In the genomic region with DNA sequence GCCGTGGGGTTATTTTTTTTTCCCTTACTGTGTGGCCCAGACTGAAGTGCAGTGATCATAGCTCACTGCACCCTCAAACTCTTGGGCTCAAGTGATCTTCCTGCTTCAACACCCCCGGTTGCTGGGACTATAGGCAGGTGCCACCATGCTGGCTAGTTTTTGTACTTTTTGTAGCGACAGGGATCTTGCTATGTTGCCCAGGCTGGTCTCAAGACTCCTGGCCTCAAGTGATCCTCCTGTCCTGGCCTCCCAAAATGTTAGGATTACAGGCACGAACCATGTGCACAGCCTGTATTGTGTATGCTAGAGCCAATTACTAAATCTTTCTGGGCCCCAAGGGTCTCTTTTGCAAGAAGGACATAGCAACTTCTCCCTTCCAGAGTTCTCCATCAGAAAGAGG, we compare ENCODE assay signal across 31 cellular contexts. TPM values are rescaled to one million over a fixed set of nuclear protein-coding genes. Genes with fewer than 3 reads are reported as not detected.
DNase-seq lines count a peak whose midpoint lies in the region; ATAC-seq, FAIRE-seq and TF ChIP-seq lines count a peak whose summit lies in the region.
"Had no signal": no experiment of that assay in that cellular context is flagged by ENCODE, and none has a peak within 500 bp of the region (broad histone marks: within the 10 kb centered on the region; RNA-seq: fewer than 3 reads in every experiment).

No MANE protein-coding gene starts in this region.

- no peaks in the 10 kb centered on the region for H3K79me2 ChIP-seq in HepG2 (ENCODE audit: insufficient read depth, low read length)
- H3K79me2 ChIP-seq in K562 (ENCODE audit: control insufficient read depth, insufficient read depth, low read length): no peaks in the 10 kb centered on the region
- no peaks in the 10 kb centered on the region for H3K79me2 ChIP-seq in smooth muscle cell (ENCODE audit: low read depth)

- TF ChIP-seq EP300 in HepG2 (IDR thresholded peaks at IDR 0.05; ENCODE audit: low read depth in 2 of 2, low read length in 2 of 2) (no peak), HepG2 (CRISPR knock-in tag; IDR thresholded peaks at IDR 0.05; ENCODE audit: borderline replicate concordance) (no peak), K562 (IDR thresholded peaks at IDR 0.05; ENCODE audit: low read length) (no peak)

- 87% methylated on average over 4 of the region's 4 CpGs for WGBS in HepG2 (ENCODE audit: low lambda C conversion rate)
- 71% methylated on average over 3 of the region's 4 CpGs for WGBS in right lobe of liver (ENCODE audit: insufficient coverage, low coverage, low lambda C conversion rate, missing lambda C conversion rate)
- WGBS in K562 (ENCODE audit: insufficient coverage, low coverage, missing lambda C conversion rate): 88% methylated on average over 4 of the region's 4 CpGs
- 93% methylated on average over 4 of the region's 4 CpGs for WGBS in smooth muscle cell (ENCODE audit: low lambda C conversion rate)

- CTCF ChIA-PET in HepG2 (lab: Yijun Ruan, JAX; ENCODE audit: low intra/inter-chr PET ratio, low total read pairs): no interaction called here
- CTCF ChIA-PET in K562 (lab: Yijun Ruan, JAX; ENCODE audit: low intra/inter-chr PET ratio): no interaction called here

- H3K27me3 ChIP-seq in HepG2 (ENCODE audit: control insufficient read depth in 1 of 2, insufficient read depth in 2 of 2, low read length in 2 of 2) (no peaks in the 10 kb centered on the region), right lobe of liver (no peaks in the 10 kb centered on the region), K562 (ENCODE audit: control insufficient read depth in 2 of 2, insufficient read depth in 2 of 2, low read length in 2 of 2) (no peaks in the 10 kb centered on the region), smooth muscle cell (ENCODE audit: low read depth) (no peaks in the 10 kb centered on the region)
- H3K27me3 ChIP-seq: adrenal gland, heart right ventricle, MG63, upper lobe of left lung had no signal

- H4K20me1 ChIP-seq in HepG2 (ENCODE audit: insufficient read depth, low read length): no peaks in the 10 kb centered on the region
- no peaks in the 10 kb centered on the region for H4K20me1 ChIP-seq in K562 (replicated peaks; ENCODE audit: control insufficient read depth, insufficient read depth, low read length)
- H4K20me1 ChIP-seq in smooth muscle cell (ENCODE audit: low read depth): no peaks in the 10 kb centered on the region

- TF ChIP-seq POLR2A in HepG2 (IDR thresholded peaks at IDR 0.05; ENCODE audit: insufficient read depth in 1 of 2, low read depth in 2 of 2, low read length in 2 of 2): no peak
- TF ChIP-seq POLR2A in right lobe of liver (IDR thresholded peaks at IDR 0.05): no peak
- no peak for TF ChIP-seq POLR2A in NB4 (IDR thresholded peaks at IDR 0.05; ENCODE audit: extremely low read depth, insufficient read length)
- no peak for TF ChIP-seq POLR2A in K562 (conservative IDR thresholded peaks at IDR 0.05)

- ATAC-seq in HepG2 (no peak), right lobe of liver (no peak), K562 (no peak)
- ATAC-seq: psoas muscle had no signal

- POLR2A ChIA-PET in HepG2 (lab: Yijun Ruan, JAX): no interaction called here
- POLR2A ChIA-PET in K562 (lab: Yijun Ruan, JAX): no interaction called here

- H3K4me2 ChIP-seq in HepG2 (ENCODE audit: low read depth, low read length): no peak overlapping the region
- H3K4me2 ChIP-seq in K562 (ENCODE audit: insufficient read depth, low read length): no peak overlapping the region
- peak overlapping the region; percentile 42 for H3K4me2 ChIP-seq in smooth muscle cell

- no peaks in the 10 kb centered on the region for H3K9me1 ChIP-seq in K562 (ENCODE audit: control insufficient read depth, insufficient read depth, low read length)

- BruUV-seq in HepG2 (replicated peaks; lab: Mats Ljungman, UMichigan) (no TSS peak), K562 (replicated peaks; lab: Mats Ljungman, UMichigan) (no TSS peak)

- H3K27ac ChIP-seq in HepG2 (ENCODE audit: extremely low read length, insufficient read depth, low read length) (no peak overlapping the region), right lobe of liver (no peak overlapping the region), K562 (ENCODE audit: extremely low read depth, low read depth, low read length) (no peak overlapping the region), smooth muscle cell (ENCODE audit: low read depth) (peak overlapping the region; percentile 84)
- H3K27ac ChIP-seq: C4-2B, psoas muscle, upper lobe of left lung had no signal

- H3K4me3 ChIP-seq in HepG2 (replicated peaks in 1 of 3; ENCODE audit: insufficient read depth in 1 of 3, low read depth in 2 of 3, low read length in 3 of 3) (no peak overlapping the region), right lobe of liver (no peak overlapping the region), NB4 (ENCODE audit: low read depth, low read length) (no peak overlapping the region), K562 (no peak overlapping the region), smooth muscle cell (no peak overlapping the region)
- H3K4me3 ChIP-seq: adrenal gland, heart right ventricle, MG63, psoas muscle, upper lobe of left lung had no signal

- no peak for TF ChIP-seq CTCF in HepG2 (CRISPR knock-in tag; IDR thresholded peaks at IDR 0.05)
- no peak for TF ChIP-seq CTCF in right lobe of liver (IDR thresholded peaks at IDR 0.05)
- TF ChIP-seq CTCF in NB4 (IDR thresholded peaks at IDR 0.05; ENCODE audit: low read depth, low read length): no peak
- TF ChIP-seq CTCF in K562 (IDR thresholded peaks at IDR 0.05 in 2 of 3, conservative IDR thresholded peaks at IDR 0.05 in 1 of 3; ENCODE audit: insufficient read depth in 2 of 3, low read depth in 1 of 3, low read length in 3 of 3): no peak
- TF ChIP-seq CTCF in smooth muscle cell (IDR thresholded peaks at IDR 0.05; ENCODE audit: borderline replicate concordance, insufficient read depth, poor library complexity, severe bottlenecking): no peak

- no peaks in the 10 kb centered on the region for H3K9me3 ChIP-seq in HepG2 (ENCODE audit: low read length)
- H3K9me3 ChIP-seq in right lobe of liver: no peaks in the 10 kb centered on the region
- no peaks in the 10 kb centered on the region for H3K9me3 ChIP-seq in K562 (replicated peaks; ENCODE audit: control insufficient read depth, insufficient read depth, low read depth, low read length)
- no peaks in the 10 kb centered on the region for H3K9me3 ChIP-seq in smooth muscle cell (replicated peaks; ENCODE audit: low read depth)
- H3K9me3 ChIP-seq: adrenal gland, MG63, psoas muscle, upper lobe of left lung had no signal

- H2AFZ ChIP-seq in HepG2 (ENCODE audit: low read length) (no peak overlapping the region), K562 (ENCODE audit: low read depth, low read length) (no peak overlapping the region), smooth muscle cell (ENCODE audit: low read depth) (no peak overlapping the region)

- in situ Hi-C loops in HepG2 (cut with HindIII; ENCODE audit: extremely low pct_ligation_motif_present, low pct_unique_long_range_greater_than_20kb) (no loop called here), K562 (cut with MboI) (no loop called here)

- intact Hi-C loops in HepG2 (cut with micrococcal nuclease; ENCODE audit: unreplicated experiment) (no loop called here), right lobe of liver (cut with DNase I) (no loop called here), K562 (cut with micrococcal nuclease) (no loop called here)

- H3K4me1 ChIP-seq in HepG2 (ENCODE audit: insufficient read depth, low read length) (peaks cover 17% of the 10 kb centered on the region), right lobe of liver (no peaks in the 10 kb centered on the region), K562 (replicated peaks in 1 of 2; ENCODE audit: control insufficient read depth in 2 of 2, insufficient read depth in 2 of 2, low read length in 2 of 2) (no peaks in the 10 kb centered on the region; a peak in 1 of 5 replicates), smooth muscle cell (ENCODE audit: low read depth) (peaks cover 8% of the 10 kb centered on the region)
- H3K4me1 ChIP-seq: upper lobe of left lung had no signal

- H3K36me3 ChIP-seq in HepG2 (replicated peaks in 1 of 2; ENCODE audit: control insufficient read depth in 1 of 2, insufficient read depth in 2 of 2, low read length in 2 of 2) (no peaks in the 10 kb centered on the region; a peak in 1 of 5 replicates), right lobe of liver (no peaks in the 10 kb centered on the region), K562 (ENCODE audit: control insufficient read depth, insufficient read depth, low read length) (peaks cover 3% of the 10 kb centered on the region; the same call in 2 of the 3 replicates), smooth muscle cell (ENCODE audit: low read depth) (no peaks in the 10 kb centered on the region)
- H3K36me3 ChIP-seq: adrenal gland had no signal

- no peak for DNase-seq in HepG2 (ENCODE audit: low spot score)
- DNase-seq in right lobe of liver: no peak
- DNase-seq in NB4 (ENCODE audit: low read depth): peak; percentile 8
- no peak for DNase-seq in K562 (ENCODE audit: extremely low read depth in 1 of 4, low spot score in 3 of 4)
- no peak for DNase-seq in smooth muscle cell (lab: John Stamatoyannopoulos, UW; ENCODE audit: unreplicated experiment)
- no peak for DNase-seq in central memory CD4-positive, alpha-beta T cell
- DNase-seq in amniotic stem cell (lab: John Stamatoyannopoulos, UW): no peak
- DNase-seq: activated CD4-positive, alpha-beta T cell treated with anti-CD3 and anti-CD28 coated beads for 1 hour; activated naive CD4-positive, alpha-beta T cell treated with Interleukin-2 at 50 U/mL for 16 hours; adrenal gland; cerebellar nuclear complex; DMS79; heart right ventricle; KG1; kidney; left ventricle myocardium superior; MG63; naive B cell; NCI-H1930; NCI-H2171 treated with DMSO at 0.1 percent for 48 hours; NCI-H510A; psoas muscle; stimulated activated CD4-positive, alpha-beta T cell treated with anti-CD3 and anti-CD28 coated beads, Interleukin-15, amount 100 ng/mL, for 24 hours; stimulated activated CD4-positive, alpha-beta T cell treated with anti-CD3 and anti-CD28 coated beads, Interleukin-4, amount 100 ng/mL, for 4 hours; substantia nigra; T-helper 2 cell; upper lobe of left lung had no signal

- TF ChIP-seq RAD21 in HepG2 (CRISPR knock-in tag; IDR thresholded peaks at IDR 0.05) (no peak), K562 (CRISPR knock-in tag; conservative IDR thresholded peaks at IDR 0.05 in 1 of 2, IDR thresholded peaks at IDR 0.05 in 1 of 2) (no peak)

- H3F3A ChIP-seq in smooth muscle cell (ENCODE audit: low read depth): peaks cover 10% of the 10 kb centered on the region

- FAIRE-seq in HepG2 (lab: Jason Lieb, UNC) (no peak), K562 (lab: Jason Lieb, UNC) (no peak)
- FAIRE-seq: frontal cortex, G401.6, H1, kidney had no signal

- no peak overlapping the region for H3K9ac ChIP-seq in HepG2 (ENCODE audit: insufficient read depth, low read depth, low read length)
- no peak overlapping the region for H3K9ac ChIP-seq in K562 (ENCODE audit: insufficient read depth in 1 of 2, low read depth in 2 of 2, low read length in 2 of 2)
- no peak overlapping the region for H3K9ac ChIP-seq in smooth muscle cell (ENCODE audit: low read depth)

RNA-seq across cellular contexts. Expression of a gene that starts 23.1 kb away (rescaled TPM):
- total RNA-seq in HepG2 (2016; rRNA removed; fragmentation: Illumina TruSeq; extraction: Trizol): 6.2 and 8.1 TPM in 2 replicates
- 1.3 and 1.5 TPM in 2 replicates for total RNA-seq in HepG2 (2016; cell fraction: cytosol; rRNA removed; fragmentation: Illumina TruSeq; extraction: Trizol; ENCODE audit: low read depth)
- 4.7 and 8.5 TPM in 2 replicates for total RNA-seq in HepG2 (2016; cell fraction: insoluble cytoplasmic fraction; rRNA removed; fragmentation: Illumina TruSeq; extraction: Trizol)
- 5.1 and 5.4 TPM in 2 replicates for total RNA-seq in HepG2 (2016; cell fraction: membrane; rRNA removed; fragmentation: Illumina TruSeq; extraction: Trizol)
- 8.2 and 10.9 TPM in 2 replicates for total RNA-seq in HepG2 (2016; cell fraction: nucleus; rRNA removed; fragmentation: Illumina TruSeq; extraction: Trizol)
- polyA plus RNA-seq in HepG2 (2011; rRNA removed): 11.2 and 12.0 TPM in 2 replicates
- polyA plus RNA-seq in HepG2 (2011; cell fraction: cytosol; rRNA removed): 5.5 and 5.6 TPM in 2 replicates
- polyA plus RNA-seq in HepG2 (2011; cell fraction: nucleus; rRNA removed): 7.2 and 9.6 TPM in 2 replicates
- polyA plus RNA-seq in HepG2 (2012): 3.6 and 5.9 TPM in 2 replicates
- 1.3 and 1.9 TPM in 2 replicates for polyA plus RNA-seq in HepG2 (2016; cell fraction: cytosol; fragmentation: Illumina TruSeq; extraction: Trizol; ENCODE audit: low read depth)
- polyA plus RNA-seq in HepG2 (2016; cell fraction: insoluble cytoplasmic fraction; fragmentation: Illumina TruSeq; extraction: Trizol; ENCODE audit: low read depth): 4.3 and 5.7 TPM in 2 replicates
- 2.6 and 3.0 TPM in 2 replicates for polyA plus RNA-seq in HepG2 (2016; cell fraction: membrane; fragmentation: Illumina TruSeq; extraction: Trizol; ENCODE audit: low read depth)
- polyA plus RNA-seq in HepG2 (2016; cell fraction: nucleus; fragmentation: Illumina TruSeq; extraction: Trizol; ENCODE audit: insufficient read depth, low read depth): 10.3 and 10.9 TPM in 2 replicates
- 25.4 and 54.7 TPM in 2 replicates for polyA minus RNA-seq in HepG2 (2011; rRNA and poly(A)+ RNA removed; ENCODE audit: low replicate concordance)
- 6.4 and 7.0 TPM in 2 replicates for polyA minus RNA-seq in HepG2 (2011; cell fraction: cytosol; rRNA and poly(A)+ RNA removed)
- 7.5 and 8.5 TPM in 2 replicates for polyA minus RNA-seq in HepG2 (2011; cell fraction: nucleus; rRNA and poly(A)+ RNA removed)
- 1 to 10 TPM; 4.0 to 9.7 (median 7.1) TPM for total RNA-seq in right lobe of liver
- total RNA-seq in K562 (2011; cell fraction: chromatin; rRNA removed; ENCODE audit: low replicate concordance): 88.6 and 134 TPM in 2 replicates
- 30.5 and 37.0 TPM in 2 replicates for total RNA-seq in K562 (2011; cell fraction: nucleolus; rRNA removed)
- total RNA-seq in K562 (2011; cell fraction: nucleoplasm; rRNA removed): 49.3 and 71.1 TPM in 2 replicates
- total RNA-seq in K562 (2014; rRNA removed): 12.9 and 15.3 TPM in 2 replicates
- 14.0 and 14.4 TPM in 2 replicates for total RNA-seq in K562 (2014; rRNA removed; fragmentation: Illumina TruSeq; extraction: Trizol)
- 13.3 and 13.5 TPM in 2 replicates for total RNA-seq in K562 (2015; rRNA removed; fragmentation: Illumina TruSeq; extraction: Trizol)
- total RNA-seq in K562 (2021): 23.8 and 24.6 TPM in 2 replicates
- 22.8 and 37.1 TPM in 2 replicates for polyA plus RNA-seq in K562 (2011; rRNA removed)
- polyA plus RNA-seq in K562 (2011; cell fraction: cytosol; rRNA removed): 9.9 and 17.6 TPM in 2 replicates
- polyA plus RNA-seq in K562 (2011; cell fraction: nucleus; rRNA removed): 18.9 and 35.9 TPM in 2 replicates
- polyA plus RNA-seq in K562 (2012): 15.4 and 20.0 TPM in 2 replicates
- polyA plus RNA-seq in K562 (2014; fragmentation: Illumina TruSeq; extraction: Trizol): 25.2 and 32.9 TPM in 2 replicates
- 1 to 10 TPM; 4.6 to 5.2 TPM for polyA plus RNA-seq in K562 (2014; fragmentation: Nextera tagmentation; extraction: Ambion mirVana)
- 10.2 and 12.1 TPM in 2 replicates for polyA plus RNA-seq in K562 (2014; rRNA removed)
- polyA minus RNA-seq in K562 (2011; rRNA and poly(A)+ RNA removed): 38.8 and 57.4 TPM in 2 replicates
- polyA minus RNA-seq in K562 (2011; cell fraction: cytosol; rRNA and poly(A)+ RNA removed): 16.7 and 17.4 TPM in 2 replicates
- polyA minus RNA-seq in K562 (2011; cell fraction: nucleus; rRNA and poly(A)+ RNA removed): 14.3 and 21.5 TPM in 2 replicates
- total RNA-seq in smooth muscle cell: 24.6 and 28.4 TPM in 2 replicates
- polyA plus RNA-seq in smooth muscle cell: 23.6 and 25.9 TPM in 2 replicates
